In the genomic region with DNA sequence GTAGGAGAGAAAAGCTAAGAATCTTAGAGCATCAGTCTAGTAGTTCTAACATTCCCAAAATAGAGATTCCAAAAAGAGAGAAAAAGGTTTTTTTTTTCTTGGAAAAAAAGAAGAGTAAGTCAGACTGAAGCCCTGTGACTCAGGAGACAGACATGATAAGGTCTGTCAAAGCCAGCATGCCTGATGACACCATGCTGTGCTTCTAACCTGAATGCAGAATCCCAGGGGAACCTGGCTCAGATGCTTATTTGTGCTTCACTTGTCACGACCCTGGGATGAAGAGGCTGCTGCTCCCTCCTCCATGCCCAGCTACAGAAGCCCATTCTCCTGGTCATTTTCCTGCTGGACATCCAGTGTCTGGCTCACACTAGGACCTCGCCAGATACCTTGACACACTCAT, we compare ENCODE assay signal across 21 cellular contexts. TPM values are rescaled to one million over a fixed set of nuclear protein-coding genes. Genes with fewer than 3 reads are reported as not detected.
DNase-seq lines count a peak whose midpoint lies in the region; ATAC-seq, FAIRE-seq and TF ChIP-seq lines count a peak whose summit lies in the region.
"Had no signal": no experiment of that assay in that cellular context is flagged by ENCODE, and none has a peak within 500 bp of the region (broad histone marks: within the 10 kb centered on the region; RNA-seq: fewer than 3 reads in every experiment).

No MANE protein-coding gene starts in this region.

- in situ Hi-C loops in ACHN (cut with HindIII; ENCODE audit: low pct_ligation_motif_present, low pct_unique_long_range_greater_than_20kb, low sequenced_read_pairs): no loop called here

- DNase-seq in ACHN: peak; percentile 2
- DNase-seq in H9: peak; percentile 37
- DNase-seq in endodermal cell: peak; percentile 86
- DNase-seq in kidney tubule cell (ENCODE audit: low spot score): peak; percentile 13
- DNase-seq in OCI-M1 (lab: John Stamatoyannopoulos, UW): no peak
- DNase-seq in HTR-8/SVneo (ENCODE audit: insufficient read length, low spot score): no peak
- DNase-seq in HEK293T (ENCODE audit: extremely low spot score): no peak
- DNase-seq: AML-193; Calu3; CD4-positive, CD25-positive, alpha-beta regulatory T cell; DMS79 treated with DMSO at 0.1 percent for 48 hours; NCI-H1092; NCI-H526 treated with DMSO at 0.1 percent for 48 hours had no signal

- no peak overlapping the region for H2BK5ac ChIP-seq in H9 (ENCODE audit: insufficient read length, low read length)

- POLR2A ChIA-PET in HEK293T (lab: Yijun Ruan, JAX): no interaction called here

- peaks cover 3 to 5% of the 10 kb centered on the region in 2 experiments; a peak in 3 of 4 replicates for H3K4me1 Mint-ChIP-seq in H9
- peaks cover 10% of the 10 kb centered on the region for H3K4me1 Mint-ChIP-seq in endodermal cell
- no peaks in the 10 kb centered on the region for H3K4me1 Mint-ChIP-seq in stimulated activated memory B cell treated with anti-CD40 and anti-IgM and Interleukin-4, amounts not matched to agents 10 μg/mL and 1 μg/mL and 100 μg/mL, for 72 hours
- H3K4me1 Mint-ChIP-seq: CD4-positive, CD25-positive, alpha-beta regulatory T cell had no signal

- no peak overlapping the region for H3K4me2 ChIP-seq in H9 (ENCODE audit: insufficient read depth, insufficient read length, low read length)
- H3K4me2 ChIP-seq: KMS-11 had no signal

- H3K36me3 ChIP-seq in endodermal cell (ENCODE audit: control insufficient read depth, insufficient read depth, low read length): no peaks in the 10 kb centered on the region

- H3K4ac ChIP-seq in H9 (ENCODE audit: low read depth, low read length): no peak overlapping the region

- no peaks in the 10 kb centered on the region for H3K23me2 ChIP-seq in H9 (ENCODE audit: insufficient read length, low read depth, low read length, poor library complexity, severe bottlenecking)

- H3K9me3 Mint-ChIP-seq in H9: no peaks in the 10 kb centered on the region
- no peaks in the 10 kb centered on the region for H3K9me3 Mint-ChIP-seq in endodermal cell
- H3K9me3 Mint-ChIP-seq in stimulated activated memory B cell treated with anti-CD40 and anti-IgM and Interleukin-4, amounts not matched to agents 10 μg/mL and 1 μg/mL and 100 μg/mL, for 72 hours: no peaks in the 10 kb centered on the region

- FAIRE-seq in HTR-8/SVneo (lab: Jason Lieb, UNC): no peak
- FAIRE-seq: G401.6, GM12891, HepG2 had no signal

- no peak overlapping the region for H3K4me3 Mint-ChIP-seq in H9
- H3K4me3 Mint-ChIP-seq in endodermal cell: no peak overlapping the region
- H3K4me3 Mint-ChIP-seq in stimulated activated memory B cell treated with anti-CD40 and anti-IgM and Interleukin-4, amounts not matched to agents 10 μg/mL and 1 μg/mL and 100 μg/mL, for 72 hours: no peak overlapping the region
- H3K4me3 Mint-ChIP-seq: CD4-positive, CD25-positive, alpha-beta regulatory T cell had no signal

- H3K27ac Mint-ChIP-seq in H9: no peak overlapping the region
- no peak overlapping the region for H3K27ac Mint-ChIP-seq in endodermal cell
- H3K27ac Mint-ChIP-seq in stimulated activated memory B cell treated with anti-CD40 and anti-IgM and Interleukin-4, amounts not matched to agents 10 μg/mL and 1 μg/mL and 100 μg/mL, for 72 hours: no peak overlapping the region

- H3K27me3 ChIP-seq in H9 (ENCODE audit: insufficient read depth, low read length) (no peaks in the 10 kb centered on the region), endodermal cell (ENCODE audit: control insufficient read depth, insufficient read depth, low read length, poor library complexity, severe bottlenecking) (no peaks in the 10 kb centered on the region)

- H3K23ac ChIP-seq in H9 (ENCODE audit: insufficient read length, low read depth, low read length): no peak overlapping the region

- ATAC-seq in stimulated activated memory B cell treated with anti-CD40 and anti-IgM and Interleukin-4, amounts not matched to agents 10 μg/mL and 1 μg/mL and 100 μg/mL, for 72 hours: no peak
- ATAC-seq: HepG2, Right ventricle myocardium inferior had no signal

- H3T11ph ChIP-seq in H9 (ENCODE audit: low read length): no peak overlapping the region

- H2AK5ac ChIP-seq in H9 (ENCODE audit: insufficient read length, low read length): no peak overlapping the region

- H4K8ac ChIP-seq in H9 (replicated peaks; ENCODE audit: insufficient read length, low read depth, low read length): no peak overlapping the region

- H4K91ac ChIP-seq in H9 (ENCODE audit: insufficient read length, low read depth, low read length): no peak overlapping the region

- H3K4me3 ChIP-seq in endodermal cell (ENCODE audit: low read length): no peak overlapping the region

- no peaks in the 10 kb centered on the region for H3K79me1 ChIP-seq in H9 (ENCODE audit: insufficient read depth, low read depth, low read length, poor library complexity, severe bottlenecking)

- CTCF ChIA-PET in HEK293T (lab: Yijun Ruan, JAX): no interaction called here

- no peaks in the 10 kb centered on the region for H3K36me3 Mint-ChIP-seq in H9 (ENCODE audit: insufficient read depth in 1 of 3, low read depth in 3 of 3)
- H3K36me3 Mint-ChIP-seq in endodermal cell (ENCODE audit: low read depth): no peaks in the 10 kb centered on the region
- no peaks in the 10 kb centered on the region for H3K36me3 Mint-ChIP-seq in stimulated activated memory B cell treated with anti-CD40 and anti-IgM and Interleukin-4, amounts not matched to agents 10 μg/mL and 1 μg/mL and 100 μg/mL, for 72 hours
- H3K36me3 Mint-ChIP-seq: CD4-positive, CD25-positive, alpha-beta regulatory T cell had no signal

- H4K5ac ChIP-seq in H9 (ENCODE audit: insufficient read length, low read depth, low read length): no peak overlapping the region

- no peak overlapping the region for H3K14ac ChIP-seq in H9 (ENCODE audit: insufficient read depth, low read length)

- H2BK120ac ChIP-seq in H9 (ENCODE audit: low read depth, low read length, poor library complexity, severe bottlenecking): no peak overlapping the region

- H3K18ac ChIP-seq in H9 (ENCODE audit: insufficient read length, low read depth, low read length): no peak overlapping the region

- H3K9ac ChIP-seq in H9 (ENCODE audit: extremely low read depth, insufficient read length, low read length) (no peak overlapping the region), endodermal cell (ENCODE audit: extremely low read depth, low read length, poor library complexity, severe bottlenecking) (no peak overlapping the region)
- H3K9ac ChIP-seq: KMS-11 had no signal

- H3K27me3 Mint-ChIP-seq in H9 (ENCODE audit: low read depth) (no peaks in the 10 kb centered on the region), endodermal cell (ENCODE audit: insufficient read depth) (no peaks in the 10 kb centered on the region)
- H3K27me3 Mint-ChIP-seq in stimulated activated memory B cell treated with anti-CD40 and anti-IgM and Interleukin-4, amounts not matched to agents 10 μg/mL and 1 μg/mL and 100 μg/mL, for 72 hours: no peaks in the 10 kb centered on the region

- H2BK20ac ChIP-seq in H9 (ENCODE audit: low read depth, low read length, poor library complexity, severe bottlenecking): no peak overlapping the region

- WGBS in H9 (ENCODE audit: extremely low coverage, insufficient read length, low lambda C conversion rate): no CpG with 5 or more reads among the region's 2 CpGs
- WGBS in endodermal cell (ENCODE audit: insufficient coverage in 1 of 2, insufficient read length in 1 of 2), 2 experiments: 44 to 47% methylated on average over 2 of the region's 2 CpGs

- H3K4me1 ChIP-seq in H9 (ENCODE audit: insufficient read depth, low read length) (no peaks in the 10 kb centered on the region; the same call in 1 of the 2 replicates), endodermal cell (ENCODE audit: control insufficient read depth, insufficient read depth, low read length) (no peaks in the 10 kb centered on the region)

- H2BK15ac ChIP-seq in H9 (ENCODE audit: low read depth, low read length): no peak overlapping the region

- H3K79me2 ChIP-seq in H9 (ENCODE audit: insufficient read depth, low read length): no peaks in the 10 kb centered on the region

- TF ChIP-seq CTCF in H9 (conservative IDR thresholded peaks at IDR 0.05) (no peak), endodermal cell (conservative IDR thresholded peaks at IDR 0.05) (no peak)

- no peaks in the 10 kb centered on the region for H4K20me1 ChIP-seq in H9 (ENCODE audit: control insufficient read depth, insufficient read depth, insufficient read length)

- H2BK12ac ChIP-seq in H9 (ENCODE audit: insufficient read length, low read depth, low read length): no peak overlapping the region

- no peaks in the 10 kb centered on the region for H3K9me3 ChIP-seq in H9 (ENCODE audit: control insufficient read depth, low read depth, low read length)
- H3K9me3 ChIP-seq in endodermal cell (ENCODE audit: control insufficient read depth, low read length): no peaks in the 10 kb centered on the region

- no peak overlapping the region for H3K27ac ChIP-seq in H9 (ENCODE audit: insufficient read length, low read depth, low read length)
- no peak overlapping the region for H3K27ac ChIP-seq in endodermal cell (ENCODE audit: low read depth, low read length)
- H3K27ac ChIP-seq: KMS-11 had no signal

- no peak overlapping the region for H3K56ac ChIP-seq in H9 (ENCODE audit: insufficient read length, low read depth, low read length)

- H2AFZ ChIP-seq in H9 (ENCODE audit: low read length): no peak overlapping the region

TF ChIP-seq in HEK293T, 16 proteins besides CTCF, POLR2A, EP300 and RAD21:
- TF ChIP-seq LEF1 (IDR thresholded peaks at IDR 0.05; ENCODE audit: borderline replicate concordance) (no peak), SUZ12 (IDR thresholded peaks at IDR 0.05) (no peak), HDGF (IDR thresholded peaks at IDR 0.05; ENCODE audit: borderline replicate concordance) (no peak), CTBP1 (IDR thresholded peaks at IDR 0.05; ENCODE audit: borderline replicate concordance) (no peak), SP1 (IDR thresholded peaks at IDR 0.05) (no peak), FOXA1 (IDR thresholded peaks at IDR 0.05) (no peak), L3MBTL2 (conservative IDR thresholded peaks at IDR 0.05) (no peak), ARNT (IDR thresholded peaks at IDR 0.05) (no peak), BHLHE40 (IDR thresholded peaks at IDR 0.05; ENCODE audit: borderline replicate concordance) (no peak), TARDBP (IDR thresholded peaks at IDR 0.05) (no peak), FOXM1 (IDR thresholded peaks at IDR 0.05; ENCODE audit: borderline replicate concordance) (no peak)

RNA-seq across cellular contexts. Expression of gene ERICH3, which starts 44.3 kb away (rescaled TPM):
- total RNA-seq in H9 (2021) (not detected in 2 replicates), endodermal cell (not detected)
- 0.25 TPM for polyA plus RNA-seq in endodermal cell (2013, experiment 1 of 2)
- 0.25 TPM for polyA plus RNA-seq in endodermal cell (2013, experiment 2 of 2)
- total RNA-seq: A673; CD4-positive, CD25-positive, alpha-beta regulatory T cell; HepG2; MCF 10A; Right ventricle myocardium inferior had no signal
- polyA plus RNA-seq: CD4-positive, CD25-positive, alpha-beta regulatory T cell had no signal

Comparison
In these comparisons a context has a peak if more than half of its experiments do, and no peak if none do; other contexts are left out.
1. DNase-seq: peak in ACHN (single experiment), H9 (single experiment), endodermal cell (single experiment) and kidney tubule cell (single experiment); none in OCI-M1 (single experiment), HTR-8/SVneo (single experiment) and HEK293T (single experiment).